ENCODE assay signal across 1 cellular context in the genomic region with DNA sequence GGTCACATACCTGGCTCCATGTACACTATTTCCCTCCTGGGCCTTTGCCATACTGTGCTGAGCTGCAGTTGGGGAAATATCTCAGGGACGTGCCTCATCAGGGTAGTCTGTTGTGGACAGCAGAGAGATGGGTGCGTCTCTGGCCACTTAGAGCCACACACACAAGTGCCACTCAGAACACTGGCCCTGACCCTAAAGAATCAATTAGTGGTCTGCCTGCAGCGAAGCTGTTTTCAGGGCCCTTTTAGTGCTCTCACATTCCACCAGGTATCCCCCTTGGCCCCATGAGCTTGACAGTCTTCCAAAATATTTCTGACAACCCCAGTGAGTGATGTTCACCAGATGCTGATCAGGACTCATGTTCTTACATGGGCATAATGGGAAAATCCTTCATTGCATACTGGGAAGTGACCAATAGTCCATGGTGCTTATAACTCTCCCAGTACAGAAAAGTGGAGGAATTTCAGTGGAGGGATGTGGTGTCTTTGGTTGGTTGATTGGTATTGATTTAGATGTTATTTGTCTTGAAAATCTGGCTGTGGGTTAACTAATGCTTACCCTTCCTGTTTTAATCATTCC.
A peak's percentile ranks its signal among the peaks of the same experiment; 100 is the strongest.
TF ChIP-seq lines count a peak whose summit lies in the region.

No MANE protein-coding gene starts in this region.

TF ChIP-seq in SK-N-SH, 30 proteins besides CTCF, POLR2A, EP300 and RAD21 (continued from another document):
- TF ChIP-seq, protein P1, sequence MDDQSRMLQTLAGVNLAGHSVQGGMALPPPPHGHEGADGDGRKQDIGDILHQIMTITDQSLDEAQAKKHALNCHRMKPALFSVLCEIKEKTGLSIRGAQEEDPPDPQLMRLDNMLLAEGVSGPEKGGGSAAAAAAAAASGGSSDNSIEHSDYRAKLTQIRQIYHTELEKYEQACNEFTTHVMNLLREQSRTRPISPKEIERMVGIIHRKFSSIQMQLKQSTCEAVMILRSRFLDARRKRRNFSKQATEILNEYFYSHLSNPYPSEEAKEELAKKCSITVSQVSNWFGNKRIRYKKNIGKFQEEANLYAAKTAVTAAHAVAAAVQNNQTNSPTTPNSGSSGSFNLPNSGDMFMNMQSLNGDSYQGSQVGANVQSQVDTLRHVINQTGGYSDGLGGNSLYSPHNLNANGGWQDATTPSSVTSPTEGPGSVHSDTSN (IDR thresholded peaks at IDR 0.05), result peak; percentile 42; the same call in 1 of the 2 replicates
